ENCODE assay signal across 22 cellular contexts in genomic region chr18:69945220-69946114, GRCh38. TPM values are rescaled to one million over a fixed set of nuclear protein-coding genes. Genes with fewer than 3 reads are reported as not detected.
DNase-seq lines count a peak whose midpoint lies in the region; ATAC-seq and TF ChIP-seq lines count a peak whose summit lies in the region.
"Had no signal": no experiment of that assay in that cellular context is flagged by ENCODE, and none has a peak within 500 bp of the region (broad histone marks: within the 10 kb centered on the region; RNA-seq: fewer than 3 reads in every experiment).

No MANE protein-coding gene starts in this region.

- H3K9ac ChIP-seq in endodermal cell (ENCODE audit: extremely low read depth, low read length, poor library complexity, severe bottlenecking): no peak overlapping the region

- no peak overlapping the region for H3K27ac Mint-ChIP-seq in activated naive CD4-positive, alpha-beta T cell treated with anti-CD3 and anti-CD28 coated beads for 36 hours
- no peak overlapping the region for H3K27ac Mint-ChIP-seq in activated naive CD8-positive, alpha-beta T cell treated with anti-CD3 and anti-CD28 coated beads, Interleukin-2, amount 50 U/mL, for 24 hours
- H3K27ac Mint-ChIP-seq in endodermal cell: no peak overlapping the region
- H3K27ac Mint-ChIP-seq: activated T-helper 1 cell treated with anti-CD3 and anti-CD28 coated beads, Interleukin-12 subunit alpha, Interleukin-12 subunit beta, Interleukin-2, Interleukin-4 antibody, amounts not matched to agents 30 ng/mL and 10 ng/mL and 1 ng/mL, durations not matched to agents 14 hours and 24 hours and 36 hours; immature natural killer cell; T-helper 1 cell treated with Interleukin-12 subunit alpha and Interleukin-12 subunit beta and Interleukin-4 antibody, amounts not matched to agents 30 μg/mL and 1 μg/mL, for 36 hours had no signal

- H3K27me3 Mint-ChIP-seq in activated naive CD4-positive, alpha-beta T cell treated with anti-CD3 and anti-CD28 coated beads for 36 hours (ENCODE audit: low read depth): no peaks in the 10 kb centered on the region
- no peaks in the 10 kb centered on the region for H3K27me3 Mint-ChIP-seq in activated naive CD8-positive, alpha-beta T cell treated with anti-CD3 and anti-CD28 coated beads, Interleukin-2, amount 50 U/mL, for 24 hours
- no peaks in the 10 kb centered on the region for H3K27me3 Mint-ChIP-seq in endodermal cell (ENCODE audit: insufficient read depth)

- H3K4me1 Mint-ChIP-seq in activated naive CD4-positive, alpha-beta T cell treated with anti-CD3 and anti-CD28 coated beads for 36 hours (ENCODE audit: low read depth): peaks cover 64% of the 10 kb centered on the region
- H3K4me1 Mint-ChIP-seq in activated naive CD8-positive, alpha-beta T cell treated with anti-CD3 and anti-CD28 coated beads, Interleukin-2, amount 50 U/mL, for 24 hours: peaks cover 2% of the 10 kb centered on the region
- H3K4me1 Mint-ChIP-seq in endodermal cell: peaks cover under 1% of the 10 kb centered on the region

- peak overlapping the region; percentile 25 for H3K4me3 ChIP-seq in upper lobe of right lung
- H3K4me3 ChIP-seq in endodermal cell (ENCODE audit: low read length): no peak overlapping the region

- H3K4me1 ChIP-seq in upper lobe of right lung (peaks cover 8% of the 10 kb centered on the region), endodermal cell (ENCODE audit: control insufficient read depth, insufficient read depth, low read length) (no peaks in the 10 kb centered on the region)
- H3K4me1 ChIP-seq: stomach had no signal

- intact Hi-C loops in activated naive CD4-positive, alpha-beta T cell treated with anti-CD3 and anti-CD28 coated beads for 36 hours (cut with micrococcal nuclease): loop anchor here (1.0 to 10.0 kb wide), 3 partner anchors 10 to 719 kb away; no protein-coding TSS in a partner anchor
- intact Hi-C loops in upper lobe of right lung (cut with DNase I): no loop called here

- ATAC-seq in HG02852 (IDR thresholded peaks at IDR 0.05; ENCODE audit: unreplicated experiment) (peak; percentile 14), upper lobe of right lung (no peak), HG03520 (IDR thresholded peaks at IDR 0.05; ENCODE audit: unreplicated experiment) (no peak)
- peak; percentile 61 for ATAC-seq in activated naive CD8-positive, alpha-beta T cell treated with anti-CD3 and anti-CD28 coated beads, Interleukin-2, amount 50 U/mL, for 24 hours
- ATAC-seq: heart right ventricle, right cardiac atrium had no signal

- 83 to 94% methylated on average over 5 to 11 of the region's 11 CpGs for WGBS in endodermal cell (ENCODE audit: insufficient coverage in 1 of 2, insufficient read length in 1 of 2), 2 experiments

- peak overlapping the region; percentile 69 for H3K4me3 Mint-ChIP-seq in activated naive CD4-positive, alpha-beta T cell treated with anti-CD3 and anti-CD28 coated beads for 36 hours
- H3K4me3 Mint-ChIP-seq in activated naive CD8-positive, alpha-beta T cell treated with anti-CD3 and anti-CD28 coated beads, Interleukin-2, amount 50 U/mL, for 24 hours: no peak overlapping the region
- H3K4me3 Mint-ChIP-seq in endodermal cell: no peak overlapping the region
- H3K4me3 Mint-ChIP-seq: activated T-helper 1 cell treated with anti-CD3 and anti-CD28 coated beads, Interleukin-12 subunit alpha, Interleukin-12 subunit beta, Interleukin-2, Interleukin-4 antibody, amounts not matched to agents 30 ng/mL and 10 ng/mL and 1 ng/mL, durations not matched to agents 14 hours and 24 hours and 36 hours; immature natural killer cell; T-helper 1 cell treated with Interleukin-12 subunit alpha and Interleukin-12 subunit beta and Interleukin-4 antibody, amounts not matched to agents 30 μg/mL and 1 μg/mL, for 36 hours had no signal

- H3K36me3 Mint-ChIP-seq in activated naive CD4-positive, alpha-beta T cell treated with anti-CD3 and anti-CD28 coated beads for 36 hours (ENCODE audit: low read depth): peaks cover 51% of the 10 kb centered on the region
- H3K36me3 Mint-ChIP-seq in activated naive CD8-positive, alpha-beta T cell treated with anti-CD3 and anti-CD28 coated beads, Interleukin-2, amount 50 U/mL, for 24 hours (ENCODE audit: low read depth): peaks cover 61% of the 10 kb centered on the region
- H3K36me3 Mint-ChIP-seq in endodermal cell (ENCODE audit: low read depth): no peaks in the 10 kb centered on the region

- H3K27ac ChIP-seq in upper lobe of right lung: no peak overlapping the region
- no peak overlapping the region for H3K27ac ChIP-seq in endodermal cell (ENCODE audit: low read depth, low read length)

- no peaks in the 10 kb centered on the region for H3K27me3 ChIP-seq in upper lobe of right lung
- H3K27me3 ChIP-seq in endodermal cell (ENCODE audit: control insufficient read depth, insufficient read depth, low read length, poor library complexity, severe bottlenecking): no peaks in the 10 kb centered on the region
- H3K27me3 ChIP-seq: heart right ventricle, stomach had no signal

- TF ChIP-seq CTCF in upper lobe of right lung (IDR thresholded peaks at IDR 0.05) (no peak), endodermal cell (conservative IDR thresholded peaks at IDR 0.05) (no peak)

- DNase-seq in activated naive CD4-positive, alpha-beta T cell treated with anti-CD3 and anti-CD28 coated beads for 36 hours: peak; percentile 16
- no peak for DNase-seq in activated naive CD4-positive, alpha-beta T cell treated with anti-CD3 and anti-CD28 coated beads, Interleukin-2, amount 50 U/mL, for 16 hours
- no peak for DNase-seq in activated naive CD8-positive, alpha-beta T cell treated with anti-CD3 and anti-CD28 coated beads, Interleukin-2, amount 50 U/mL, for 24 hours
- DNase-seq in upper lobe of right lung: no peak
- no peak for DNase-seq in NCI-H1048 (lab: John Stamatoyannopoulos, UW)
- DNase-seq in endodermal cell: no peak
- DNase-seq: activated CD4-positive, alpha-beta T cell treated with anti-CD3 and anti-CD28 coated beads for 1 hour; aorta; DND-41; heart right ventricle; immature natural killer cell; MM.1S; NCI-H1694 treated with DMSO at 0.1 percent for 48 hours; NCI-H2227 treated with DMSO at 0.1 percent for 48 hours; NCI-H82; right cardiac atrium; SIG-M5; stomach had no signal

- H3K9me3 Mint-ChIP-seq in activated naive CD4-positive, alpha-beta T cell treated with anti-CD3 and anti-CD28 coated beads for 36 hours: peaks cover 20% of the 10 kb centered on the region
- peaks cover 19% of the 10 kb centered on the region for H3K9me3 Mint-ChIP-seq in activated naive CD8-positive, alpha-beta T cell treated with anti-CD3 and anti-CD28 coated beads, Interleukin-2, amount 50 U/mL, for 24 hours
- peaks cover 5% of the 10 kb centered on the region for H3K9me3 Mint-ChIP-seq in endodermal cell
- H3K9me3 Mint-ChIP-seq: immature natural killer cell had no signal

- H3K9me3 ChIP-seq in upper lobe of right lung (no peaks in the 10 kb centered on the region), endodermal cell (ENCODE audit: control insufficient read depth, low read length) (no peaks in the 10 kb centered on the region)
- H3K9me3 ChIP-seq: stomach had no signal

- H3K36me3 ChIP-seq in upper lobe of right lung (no peaks in the 10 kb centered on the region), endodermal cell (ENCODE audit: control insufficient read depth, insufficient read depth, low read length) (no peaks in the 10 kb centered on the region)
- H3K36me3 ChIP-seq: heart right ventricle, stomach had no signal

- CTCF ChIA-PET in activated naive CD4-positive, alpha-beta T cell treated with anti-CD3 and anti-CD28 coated beads for 36 hours (lab: Charles Lee): interaction anchor here (0.7 to 4.1 kb wide), 3 partner anchors 10 to 107 kb away, joined by 3 to 18 read pairs (median 11); no protein-coding TSS in a partner anchor

RNA-seq across cellular contexts. Expression of gene CD226, which starts 2.2 kb away (rescaled TPM):
- total RNA-seq in activated naive CD4-positive, alpha-beta T cell treated with anti-CD3 and anti-CD28 coated beads for 36 hours: 10 to 100 TPM; 19.4 to 19.9 TPM
- 5.8 TPM for total RNA-seq in upper lobe of right lung
- under 1 TPM in 1 of 2 donors, not detected in 1; 0.13 TPM for total RNA-seq in endodermal cell
- polyA plus RNA-seq in endodermal cell (2013, experiment 1 of 2): 0.07 TPM
- polyA plus RNA-seq in endodermal cell (2013, experiment 2 of 2): 0.08 TPM

Comparison
In these comparisons a context has a peak if more than half of its experiments do, and no peak if none do; other contexts are left out.
1. ATAC-seq: peak in HG02852 (single experiment) and activated naive CD8-positive, alpha-beta T cell treated with anti-CD3 and anti-CD28 coated beads, Interleukin-2, amount 50 U/mL, for 24 hours (single experiment); none in upper lobe of right lung (single experiment) and HG03520 (single experiment).